In genomic region chr20:32628960-32629530, GRCh38 we compare ENCODE assay signal across 1 cellular context.
TF ChIP-seq lines count a peak whose summit lies in the region.

No MANE protein-coding gene starts in this region.

TF ChIP-seq in HepG2, 621 proteins besides CTCF, POLR2A, EP300 and RAD21 (continued from another document):
- TF ChIP-seq KIAA2018 (CRISPR knock-in tag; IDR thresholded peaks at IDR 0.05; ENCODE audit: borderline replicate concordance) (no peak), ZNF34 (CRISPR knock-in tag; IDR thresholded peaks at IDR 0.05; ENCODE audit: borderline replicate concordance) (no peak), LCORL (IDR thresholded peaks at IDR 0.05) (no peak), LCORL (CRISPR knock-in tag; IDR thresholded peaks at IDR 0.05) (no peak), SP4 (CRISPR knock-in tag; IDR thresholded peaks at IDR 0.05) (0 out of 2 replicates have a peak, but pooled peaks have one; percentile 31), PAX8 (CRISPR knock-in tag; IDR thresholded peaks at IDR 0.05; ENCODE audit: borderline replicate concordance) (no peak), HOXA9 (CRISPR knock-in tag; IDR thresholded peaks at IDR 0.05; ENCODE audit: borderline replicate concordance) (peak; percentile 94; the same call in 1 of the 2 replicates), TARDBP (CRISPR knock-in tag; IDR thresholded peaks at IDR 0.05) (0 out of 2 replicates have a peak, but pooled peaks have one; percentile 23), ZNF720 (CRISPR knock-in tag; IDR thresholded peaks at IDR 0.05) (no peak), SMAD1 (CRISPR knock-in tag; IDR thresholded peaks at IDR 0.05; ENCODE audit: borderline replicate concordance, low read depth) (0 out of 2 replicates have a peak, but pooled peaks have one; percentile 16), ZNF768 (CRISPR knock-in tag; IDR thresholded peaks at IDR 0.05) (0 out of 2 replicates have a peak, but pooled peaks have one; percentile 15), TAF15 (IDR thresholded peaks at IDR 0.05; ENCODE audit: low read depth, low read length, poor library complexity, severe bottlenecking) (no peak), ZBTB38 (CRISPR knock-in tag; IDR thresholded peaks at IDR 0.05) (no peak), ZNF30 (CRISPR knock-in tag; IDR thresholded peaks at IDR 0.05) (0 out of 2 replicates have a peak, but pooled peaks have one; percentile 22), TBX2 (CRISPR knock-in tag; IDR thresholded peaks at IDR 0.05; ENCODE audit: borderline replicate concordance) (0 out of 2 replicates have a peak, but pooled peaks have one; percentile 24), ZNF296 (CRISPR knock-in tag; conservative IDR thresholded peaks at IDR 0.05) (no peak), ZNF772 (CRISPR knock-in tag; IDR thresholded peaks at IDR 0.05) (no peak), GRHL1 (CRISPR knock-in tag; conservative IDR thresholded peaks at IDR 0.05) (no peak), ZNF609 (CRISPR knock-in tag; IDR thresholded peaks at IDR 0.05; ENCODE audit: borderline replicate concordance) (no peak), CBFB (CRISPR knock-in tag; IDR thresholded peaks at IDR 0.05) (no peak), FOXK1 (CRISPR knock-in tag; IDR thresholded peaks at IDR 0.05; ENCODE audit: borderline replicate concordance, low read depth) (no peak)
